2 cellular contexts compared by ENCODE assay signal in genomic region chr7:116534790-116535189, GRCh38.
TF ChIP-seq lines count a peak whose summit lies in the region.

No MANE protein-coding gene starts in this region.

TF ChIP-seq in endothelial cell of umbilical vein, 7 proteins besides CTCF, POLR2A, EP300 and RAD21:
- TF ChIP-seq FOS (IDR thresholded peaks at IDR 0.05; ENCODE audit: borderline replicate concordance, insufficient read depth, low read length) (no peak), GATA2 (IDR thresholded peaks at IDR 0.05; ENCODE audit: insufficient read depth, insufficient read length, low read depth, low read length) (no peak), EZH2 (IDR thresholded peaks at IDR 0.05; ENCODE audit: borderline replicate concordance, low read depth, low read length, severe bottlenecking) (no peak), MAX (IDR thresholded peaks at IDR 0.05; ENCODE audit: insufficient read depth, insufficient read length) (no peak), JUN (IDR thresholded peaks at IDR 0.05; ENCODE audit: borderline replicate concordance, insufficient read depth, insufficient read length, low read depth) (no peak), POLR2AphosphoS5 (IDR thresholded peaks at IDR 0.05; ENCODE audit: insufficient read depth, low read depth, low read length) (no peak)

TF ChIP-seq in GM12891, 5 proteins besides CTCF, POLR2A, EP300 and RAD21:
- no peak for TF ChIP-seq SPI1 (IDR thresholded peaks at IDR 0.05; ENCODE audit: low read depth, low read length)
- TF ChIP-seq PAX5 (IDR thresholded peaks at IDR 0.05; ENCODE audit: insufficient read depth, low read length, severe bottlenecking): no peak
- no peak for TF ChIP-seq TAF1 (IDR thresholded peaks at IDR 0.05; ENCODE audit: low read depth, low read length)
- no peak for TF ChIP-seq POLR2AphosphoS5 (IDR thresholded peaks at IDR 0.05; ENCODE audit: low read depth, low read length)
